Comparison of ENCODE assay signal across 15 cellular contexts in genomic region chr17:61144876-61145564, GRCh38.
DNase-seq lines count a peak whose midpoint lies in the region; ATAC-seq and TF ChIP-seq lines count a peak whose summit lies in the region.
"Had no signal": no experiment of that assay in that cellular context is flagged by ENCODE, and none has a peak within 500 bp of the region (broad histone marks: within the 10 kb centered on the region; RNA-seq: fewer than 3 reads in every experiment).

No MANE protein-coding gene starts in this region.

- TF ChIP-seq CTCF in DOHH2 (IDR thresholded peaks at IDR 0.05; ENCODE audit: low read depth, low read length, poor library complexity, severe bottlenecking) (no peak), Panc1 (IDR thresholded peaks at IDR 0.05) (no peak), fibroblast of mammary gland (conservative IDR thresholded peaks at IDR 0.05; ENCODE audit: control insufficient read depth, insufficient read depth, low read depth, low read length) (no peak), progenitor cell of endocrine pancreas (IDR thresholded peaks at IDR 0.05; ENCODE audit: unreplicated experiment) (no peak), GM10248 (IDR thresholded peaks at IDR 0.05; ENCODE audit: control extremely low read depth, extremely low read depth, low read depth, missing control alignments) (no peak)

- CTCF ChIA-PET in Panc1 (lab: Charles Lee) = no interaction called here
- CTCF ChIA-PET in GM10248 (lab: Yijun Ruan, JAX) = no interaction called here

- H3K9me3 ChIP-seq in DOHH2 (ENCODE audit: control insufficient read depth, insufficient read depth, low read length) (no peaks in the 10 kb centered on the region), Panc1 (ENCODE audit: control insufficient read depth, insufficient read depth, low read depth, low read length) (no peaks in the 10 kb centered on the region)
- H3K9me3 ChIP-seq: sigmoid colon had no signal

- H3K27ac Mint-ChIP-seq in progenitor cell of endocrine pancreas = peak overlapping the region; percentile 29
- H3K27ac Mint-ChIP-seq: activated CD8-positive, alpha-beta T cell treated with anti-CD3 and anti-CD28 coated beads for 36 hours had no signal

- H3K79me2 ChIP-seq in DOHH2 (ENCODE audit: control insufficient read depth, low read length) = no peaks in the 10 kb centered on the region

- no peaks in the 10 kb centered on the region for H3K9me2 ChIP-seq in DOHH2 (replicated peaks; ENCODE audit: control insufficient read depth, low read length)

- ATAC-seq in Panc1 = no peak
- ATAC-seq in HG03175 (IDR thresholded peaks at IDR 0.05; ENCODE audit: unreplicated experiment) = no peak
- ATAC-seq in left colon = no peak
- ATAC-seq: activated CD8-positive, alpha-beta T cell treated with anti-CD3 and anti-CD28 coated beads for 36 hours; activated naive CD4-positive, alpha-beta T cell treated with anti-CD3 and anti-CD28 coated beads, Interleukin-2, amount 50 U/mL, for 72 hours had no signal

- no peaks in the 10 kb centered on the region for H3F3A ChIP-seq in DOHH2 (ENCODE audit: control insufficient read depth, insufficient read depth)

- H3K4me1 Mint-ChIP-seq in progenitor cell of endocrine pancreas (ENCODE audit: low read depth) = peaks cover 24% of the 10 kb centered on the region

- BruUV-seq in Panc1 (replicated peaks; lab: Mats Ljungman, UMichigan) = no TSS peak

- H3K36me3 Mint-ChIP-seq in progenitor cell of endocrine pancreas (ENCODE audit: insufficient read depth) = no peaks in the 10 kb centered on the region
- H3K36me3 Mint-ChIP-seq: activated naive CD4-positive, alpha-beta T cell treated with anti-CD3 and anti-CD28 coated beads, Interleukin-2, amount 50 U/mL, for 72 hours had no signal

- intact Hi-C loops in Panc1 (cut with micrococcal nuclease; ENCODE audit: unreplicated experiment) (no loop called here), left colon (cut with DNase I, micrococcal nuclease) (no loop called here)

- peak overlapping the region; percentile 5; the same call in 1 of the 2 replicates for H3K4me3 ChIP-seq in DOHH2 (ENCODE audit: low read length)
- no peak overlapping the region for H3K4me3 ChIP-seq in Panc1 (ENCODE audit: low read depth in 2 of 2, low read length in 2 of 2)
- H3K4me3 ChIP-seq in fibroblast of mammary gland (ENCODE audit: control insufficient read depth, low read depth, low read length) = no peak overlapping the region
- H3K4me3 ChIP-seq: dorsolateral prefrontal cortex, sigmoid colon had no signal

- POLR2A ChIA-PET in Panc1 (lab: Charles Lee) = interaction anchor here (0.6 kb wide), 1 partner anchor 26 kb away, joined by 5 read pairs; no protein-coding TSS in a partner anchor
- POLR2A ChIA-PET in GM10248 (lab: Yijun Ruan, JAX) = no interaction called here

- H3K27me3 ChIP-seq in DOHH2 (ENCODE audit: control insufficient read depth, low read length) = no peaks in the 10 kb centered on the region
- H3K27me3 ChIP-seq in Panc1 (ENCODE audit: control insufficient read depth, insufficient read depth, low read length) = no peaks in the 10 kb centered on the region
- H3K27me3 ChIP-seq: dorsolateral prefrontal cortex, sigmoid colon had no signal

- H3K4me1 ChIP-seq in DOHH2 (ENCODE audit: control insufficient read depth, low read length) (peaks cover 16% of the 10 kb centered on the region), Panc1 (ENCODE audit: control insufficient read depth, insufficient read depth, low read length) (peaks cover 16% of the 10 kb centered on the region)

- no peak for DNase-seq in Panc1 (ENCODE audit: low read depth, low spot score)
- peak; percentile 53 for DNase-seq in fibroblast of mammary gland (ENCODE audit: low read depth)
- no peak for DNase-seq in progenitor cell of endocrine pancreas (ENCODE audit: low spot score, unreplicated experiment)
- no peak for DNase-seq in ACHN
- no peak for DNase-seq in left colon
- DNase-seq in GM10248 (ENCODE audit: extremely low spot score) = no peak
- DNase-seq: activated CD8-positive, alpha-beta T cell treated with anti-CD3 and anti-CD28 coated beads for 36 hours; dorsolateral prefrontal cortex; mammary epithelial cell; NCI-H1105; NCI-H748 treated with DMSO at 0.1 percent for 48 hours; sigmoid colon had no signal

- no peak overlapping the region for H3K4me3 Mint-ChIP-seq in progenitor cell of endocrine pancreas (ENCODE audit: low read depth)
- H3K4me3 Mint-ChIP-seq: activated CD8-positive, alpha-beta T cell treated with anti-CD3 and anti-CD28 coated beads for 36 hours had no signal

- H3K4me2 ChIP-seq in DOHH2 (ENCODE audit: low read length) = peak overlapping the region; percentile 32

- H3K27me3 Mint-ChIP-seq in progenitor cell of endocrine pancreas = peaks cover 6% of the 10 kb centered on the region
- H3K27me3 Mint-ChIP-seq: activated CD8-positive, alpha-beta T cell treated with anti-CD3 and anti-CD28 coated beads for 36 hours had no signal

- H3K9me3 Mint-ChIP-seq in progenitor cell of endocrine pancreas (ENCODE audit: low read depth) = no peaks in the 10 kb centered on the region
- H3K9me3 Mint-ChIP-seq: activated CD8-positive, alpha-beta T cell treated with anti-CD3 and anti-CD28 coated beads for 36 hours; activated naive CD4-positive, alpha-beta T cell treated with anti-CD3 and anti-CD28 coated beads, Interleukin-2, amount 50 U/mL, for 72 hours had no signal

- in situ Hi-C loops in Panc1 (cut with HindIII; ENCODE audit: low pct_unique_long_range_greater_than_20kb, low sequenced_read_pairs) (no loop called here), ACHN (cut with HindIII; ENCODE audit: low pct_ligation_motif_present, low pct_unique_long_range_greater_than_20kb, low sequenced_read_pairs) (no loop called here)

- no peaks in the 10 kb centered on the region for H4K20me1 ChIP-seq in DOHH2 (ENCODE audit: control insufficient read depth, insufficient read depth, low read depth, low read length)

- H3K27ac ChIP-seq in DOHH2 (ENCODE audit: low read depth, low read length) (0 out of 2 replicates have a peak overlapping the region, but pooled peaks have one; percentile 15), Panc1 (ENCODE audit: low read length) (peak overlapping the region; percentile 32)
- H3K27ac ChIP-seq: dorsolateral prefrontal cortex had no signal

- H3K36me3 ChIP-seq in DOHH2 (ENCODE audit: control insufficient read depth, low read length) (no peaks in the 10 kb centered on the region), Panc1 (ENCODE audit: control insufficient read depth, insufficient read depth, low read length) (no peaks in the 10 kb centered on the region)
- H3K36me3 ChIP-seq: sigmoid colon had no signal
